29 cellular contexts compared by ENCODE assay signal in the genomic region with DNA sequence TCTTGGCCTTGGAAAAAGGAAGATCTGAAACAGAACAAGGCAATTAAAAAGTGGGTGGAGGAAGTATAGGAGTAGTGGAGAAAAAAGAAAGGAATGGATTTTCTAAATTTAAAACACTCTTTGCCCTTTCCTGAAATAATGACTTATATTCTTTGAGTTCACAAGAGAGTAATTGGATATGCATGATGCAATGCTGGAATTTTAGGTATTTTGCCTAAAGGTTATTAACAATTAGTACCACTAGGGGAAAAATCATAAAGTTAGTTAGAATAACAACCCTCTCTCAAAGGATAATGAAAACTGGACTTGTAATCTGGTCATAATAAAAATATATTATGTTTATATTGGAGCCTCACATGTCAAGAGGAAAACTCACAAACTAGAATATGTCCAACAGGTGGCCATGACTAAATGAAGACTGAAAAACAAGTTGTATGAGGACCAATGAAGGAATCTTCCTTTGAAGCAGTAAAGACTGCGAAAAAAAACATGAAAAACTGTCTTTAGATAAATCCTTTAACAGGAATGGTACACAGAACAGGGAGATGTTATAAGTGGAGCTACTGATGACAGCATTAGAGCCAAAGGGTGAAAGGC.
A peak's percentile ranks its signal among the peaks of the same experiment; 100 is the strongest.
DNase-seq lines count a peak whose midpoint lies in the region; ATAC-seq and TF ChIP-seq lines count a peak whose summit lies in the region.
"Had no signal": no experiment of that assay in that cellular context is flagged by ENCODE, and none has a peak within 500 bp of the region (broad histone marks: within the 10 kb centered on the region; RNA-seq: fewer than 3 reads in every experiment).

No MANE protein-coding gene starts in this region.

- H3K27me3 Mint-ChIP-seq in stimulated activated naive B cell treated with anti-CD40 and anti-IgM and Interleukin-4, amounts not matched to agents 10 μg/mL and 1 μg/mL and 100 μg/mL, for 72 hours = no peaks in the 10 kb centered on the region
- H3K27me3 Mint-ChIP-seq: activated B cell treated with CpG ODN at 0.5 μM for 24 hours; activated CD8-positive, alpha-beta T cell treated with anti-CD3 and anti-CD28 coated beads for 36 hours; activated naive CD8-positive, alpha-beta T cell treated with anti-CD3 and anti-CD28 coated beads for 36 hours; CD4-positive, alpha-beta memory T cell; memory B cell; natural killer cell treated with Interleukin-12 subunit alpha and Interleukin-12 subunit beta and Interleukin-15 and Interleukin-18, amount 100 ng/mL, for 72 hours; T-helper 17 cell had no signal

- ATAC-seq in stimulated activated naive B cell treated with anti-CD40 and anti-IgM and Interleukin-4, amounts not matched to agents 10 μg/mL and 1 μg/mL and 100 μg/mL, for 72 hours (replicated peaks) = no peak
- ATAC-seq in HG02884 (IDR thresholded peaks at IDR 0.05; ENCODE audit: unreplicated experiment) = no peak
- ATAC-seq: activated CD8-positive, alpha-beta T cell treated with anti-CD3 and anti-CD28 coated beads for 36 hours; activated T-cell treated with anti-CD3 and anti-CD28 coated beads, Interleukin-2, amount 50 U/mL, for 72 hours; esophagus mucosa; GM23338; heart left ventricle; natural killer cell treated with Interleukin-12 subunit alpha and Interleukin-12 subunit beta and Interleukin-15 and Interleukin-18, amount 100 ng/mL, for 72 hours; Right ventricle myocardium inferior; T-helper 17 cell had no signal

- DNase-seq in A172 (ENCODE audit: low spot score) (peak; percentile 15), breast epithelium (ENCODE audit: low spot score in 2 of 2) (no peak), iris pigment epithelial cell (ENCODE audit: low read depth) (peak; percentile 60), spleen (no peak), NCI-H748 treated with DMSO at 0.1 percent for 48 hours (lab: John Stamatoyannopoulos, UW) (no peak)
- no peak for DNase-seq in stimulated activated naive B cell treated with anti-CD40 and anti-IgM and Interleukin-4, amounts not matched to agents 10 μg/mL and 1 μg/mL and 100 μg/mL, for 72 hours
- DNase-seq: 8988T; activated B cell treated with CpG ODN at 0.5 μM for 24 hours; activated CD8-positive, alpha-beta T cell treated with anti-CD3 and anti-CD28 coated beads for 36 hours; activated naive CD8-positive, alpha-beta T cell treated with anti-CD3 and anti-CD28 coated beads for 36 hours; activated T-cell treated with anti-CD3 and anti-CD28 coated beads, Interleukin-2, amount 50 U/mL, for 72 hours; CD4-positive, alpha-beta memory T cell; dorsolateral prefrontal cortex; heart left ventricle; immature natural killer cell; MV-4-11; NCI-H187 treated with DMSO at 0.1 percent for 48 hours; NCI-H446; NK-92 treated with Interleukin-12 subunit alpha and Interleukin-12 subunit beta, amount 100 ng/mL, for 24 hours; stimulated activated CD4-positive, alpha-beta T cell treated with anti-CD3 and anti-CD28 coated beads, Interleukin-12 subunit alpha, Interleukin-12 subunit beta, amount 100 ng/mL, for 4 hours; T-helper 17 cell had no signal

- H3K4me3 ChIP-seq in HEK293 (ENCODE audit: low read depth, low read length) (no peak overlapping the region), breast epithelium (no peak overlapping the region), spleen (no peak overlapping the region)
- H3K4me3 ChIP-seq: dorsolateral prefrontal cortex, GM23338, heart left ventricle, prostate gland had no signal

- TF ChIP-seq CTCF in HEK293 (tag by site-specific recombination; IDR thresholded peaks at IDR 0.05) (no peak), breast epithelium (IDR thresholded peaks at IDR 0.05) (peak in 1 of 3 donors; percentile 19), spleen (IDR thresholded peaks at IDR 0.05 in 8 of 11, conservative IDR thresholded peaks at IDR 0.05 in 3 of 11) (no peak)

- H3K9me3 Mint-ChIP-seq in stimulated activated naive B cell treated with anti-CD40 and anti-IgM and Interleukin-4, amounts not matched to agents 10 μg/mL and 1 μg/mL and 100 μg/mL, for 72 hours = no peaks in the 10 kb centered on the region
- H3K9me3 Mint-ChIP-seq: activated B cell treated with CpG ODN at 0.5 μM for 24 hours; activated CD8-positive, alpha-beta T cell treated with anti-CD3 and anti-CD28 coated beads for 36 hours; activated naive CD8-positive, alpha-beta T cell treated with anti-CD3 and anti-CD28 coated beads for 36 hours; GM23338; memory B cell had no signal

- no peaks in the 10 kb centered on the region for H3K36me3 Mint-ChIP-seq in stimulated activated naive B cell treated with anti-CD40 and anti-IgM and Interleukin-4, amounts not matched to agents 10 μg/mL and 1 μg/mL and 100 μg/mL, for 72 hours
- H3K36me3 Mint-ChIP-seq: activated naive CD8-positive, alpha-beta T cell treated with anti-CD3 and anti-CD28 coated beads for 36 hours; CD4-positive, alpha-beta memory T cell; immature natural killer cell; memory B cell; natural killer cell treated with Interleukin-12 subunit alpha and Interleukin-12 subunit beta and Interleukin-15 and Interleukin-18, amount 100 ng/mL, for 72 hours had no signal

- H3K27ac Mint-ChIP-seq in stimulated activated naive B cell treated with anti-CD40 and anti-IgM and Interleukin-4, amounts not matched to agents 10 μg/mL and 1 μg/mL and 100 μg/mL, for 72 hours = no peak overlapping the region
- H3K27ac Mint-ChIP-seq: activated B cell treated with CpG ODN at 0.5 μM for 24 hours; activated CD8-positive, alpha-beta T cell treated with anti-CD3 and anti-CD28 coated beads for 36 hours; activated naive CD8-positive, alpha-beta T cell treated with anti-CD3 and anti-CD28 coated beads for 36 hours; activated T-cell treated with anti-CD3 and anti-CD28 coated beads, Interleukin-2, amount 50 U/mL, for 72 hours; CD4-positive, alpha-beta memory T cell; GM23338; immature natural killer cell; memory B cell; natural killer cell treated with Interleukin-12 subunit alpha and Interleukin-12 subunit beta and Interleukin-15 and Interleukin-18, amount 100 ng/mL, for 72 hours; T-helper 17 cell had no signal

- H3K4me3 Mint-ChIP-seq in stimulated activated naive B cell treated with anti-CD40 and anti-IgM and Interleukin-4, amounts not matched to agents 10 μg/mL and 1 μg/mL and 100 μg/mL, for 72 hours = no peak overlapping the region
- H3K4me3 Mint-ChIP-seq: activated B cell treated with CpG ODN at 0.5 μM for 24 hours; activated CD8-positive, alpha-beta T cell treated with anti-CD3 and anti-CD28 coated beads for 36 hours; activated naive CD8-positive, alpha-beta T cell treated with anti-CD3 and anti-CD28 coated beads for 36 hours; activated T-cell treated with anti-CD3 and anti-CD28 coated beads, Interleukin-2, amount 50 U/mL, for 72 hours; CD4-positive, alpha-beta memory T cell; GM23338; immature natural killer cell; memory B cell; natural killer cell treated with Interleukin-12 subunit alpha and Interleukin-12 subunit beta and Interleukin-15 and Interleukin-18, amount 100 ng/mL, for 72 hours; T-helper 17 cell had no signal

- intact Hi-C loops in breast epithelium (cut with DNase I; ENCODE audit: low total_unique reads) (no loop called here), spleen (cut with DNase I; ENCODE audit: low total_unique reads) (no loop called here)

- 63 to 82% (median 78%) methylated on average over 1 of the region's 1 CpG for WGBS in spleen, 5 donors

- no peaks in the 10 kb centered on the region for H3K4me1 Mint-ChIP-seq in stimulated activated naive B cell treated with anti-CD40 and anti-IgM and Interleukin-4, amounts not matched to agents 10 μg/mL and 1 μg/mL and 100 μg/mL, for 72 hours
- H3K4me1 Mint-ChIP-seq: activated B cell treated with CpG ODN at 0.5 μM for 24 hours; activated naive CD8-positive, alpha-beta T cell treated with anti-CD3 and anti-CD28 coated beads for 36 hours; CD4-positive, alpha-beta memory T cell; GM23338; immature natural killer cell; memory B cell; T-helper 17 cell had no signal

- POLR2A ChIA-PET in HEK293 (lab: Yijun Ruan, JAX) = no interaction called here

- H3K4me1 ChIP-seq in HEK293 (ENCODE audit: control insufficient read depth, insufficient read depth, low read length) (no peaks in the 10 kb centered on the region), breast epithelium (no peaks in the 10 kb centered on the region), spleen (no peaks in the 10 kb centered on the region)
- H3K4me1 ChIP-seq: heart left ventricle, prostate gland had no signal

- CTCF ChIA-PET in HEK293 (lab: Yijun Ruan, JAX) = interaction anchor here (1.0 kb wide), 1 partner anchor 19 kb away, joined by 4 read pairs; no protein-coding TSS in a partner anchor

- no peaks in the 10 kb centered on the region for H3K27me3 ChIP-seq in breast epithelium
- H3K27me3 ChIP-seq in spleen (replicated peaks in 1 of 7) = no peaks in the 10 kb centered on the region
- H3K27me3 ChIP-seq: dorsolateral prefrontal cortex, heart left ventricle had no signal

- no peak for TF ChIP-seq POLR2A in breast epithelium (IDR thresholded peaks at IDR 0.05)
- no peak for TF ChIP-seq POLR2A in spleen (IDR thresholded peaks at IDR 0.05)

- H3K9me3 ChIP-seq in HEK293 (ENCODE audit: control insufficient read depth, insufficient read depth, low read depth, low read length) = no peaks in the 10 kb centered on the region
- H3K9me3 ChIP-seq in breast epithelium = no peaks in the 10 kb centered on the region
- no peaks in the 10 kb centered on the region for H3K9me3 ChIP-seq in spleen
- H3K9me3 ChIP-seq: heart left ventricle, prostate gland had no signal

- H3K27ac ChIP-seq in HEK293 (ENCODE audit: extremely low read depth, low read depth, low read length) = no peak overlapping the region
- peak overlapping the region; percentile 10 to 14 for H3K27ac ChIP-seq in breast epithelium
- no peak overlapping the region for H3K27ac ChIP-seq in spleen
- H3K27ac ChIP-seq: dorsolateral prefrontal cortex, heart left ventricle, prostate gland had no signal

- H3K36me3 ChIP-seq in HEK293 (ENCODE audit: control insufficient read depth in 2 of 2, insufficient read depth in 1 of 2, low read length in 2 of 2) = no peaks in the 10 kb centered on the region
- H3K36me3 ChIP-seq in breast epithelium = no peaks in the 10 kb centered on the region
- no peaks in the 10 kb centered on the region for H3K36me3 ChIP-seq in spleen
- H3K36me3 ChIP-seq: heart left ventricle, prostate gland had no signal

TF ChIP-seq in HEK293, 187 proteins besides CTCF, POLR2A, EP300 and RAD21 (continues in another document):
- no peak for TF ChIP-seq GLI4 (tag by site-specific recombination; IDR thresholded peaks at IDR 0.05)
- TF ChIP-seq ZNF501 (tag by site-specific recombination; IDR thresholded peaks at IDR 0.05) = no peak

Comparison
In these comparisons a context has a peak if more than half of its experiments do, and no peak if none do; other contexts are left out.
1. DNase-seq: peak in A172 (single experiment) and iris pigment epithelial cell (single experiment); none in breast epithelium (0 of 2), spleen (single experiment), NCI-H748 treated with DMSO at 0.1 percent for 48 hours (single experiment) and stimulated activated naive B cell treated with anti-CD40 and anti-IgM and Interleukin-4, amounts not matched to agents 10 μg/mL and 1 μg/mL and 100 μg/mL, for 72 hours (single experiment).
2. H3K27ac ChIP-seq: peak in breast epithelium (2 of 2); none in HEK293 (single experiment) and spleen (0 of 8).